ENCODE assay signal across 1 cellular context in the genomic region with DNA sequence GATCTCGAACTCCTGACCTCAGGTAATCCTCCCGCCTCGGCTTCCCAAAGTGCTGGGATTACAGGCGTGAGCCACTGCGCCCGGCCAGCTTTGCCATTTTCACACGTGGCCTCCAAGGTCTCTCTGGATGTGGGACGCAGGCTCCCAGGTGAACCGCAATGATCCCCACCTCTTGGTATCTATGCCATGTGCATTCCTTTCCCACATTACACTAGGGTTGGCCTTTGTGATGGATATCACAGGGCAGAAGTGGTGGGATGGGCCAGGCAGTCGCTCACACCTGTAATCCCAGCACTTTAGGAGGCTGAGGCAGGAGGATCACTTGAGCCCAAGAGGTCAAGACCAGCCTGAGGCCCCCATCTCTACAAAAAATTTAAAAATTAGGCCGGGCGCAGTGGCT.
TF ChIP-seq lines count a peak whose summit lies in the region.

No MANE protein-coding gene starts in this region.

TF ChIP-seq in WTC11, 78 proteins besides CTCF, POLR2A, EP300 and RAD21:
- TF ChIP-seq ZNF121 (CRISPR knock-in tag; IDR thresholded peaks at IDR 0.05) (0 out of 2 replicates have a peak, but pooled peaks have one; percentile 8), NFE2L1 (CRISPR knock-in tag; IDR thresholded peaks at IDR 0.05) (no peak)
TF ChIP-seq in WTC11: peak in this region for 1.
